Comparison of ENCODE assay signal across 18 cellular contexts in the genomic region with DNA sequence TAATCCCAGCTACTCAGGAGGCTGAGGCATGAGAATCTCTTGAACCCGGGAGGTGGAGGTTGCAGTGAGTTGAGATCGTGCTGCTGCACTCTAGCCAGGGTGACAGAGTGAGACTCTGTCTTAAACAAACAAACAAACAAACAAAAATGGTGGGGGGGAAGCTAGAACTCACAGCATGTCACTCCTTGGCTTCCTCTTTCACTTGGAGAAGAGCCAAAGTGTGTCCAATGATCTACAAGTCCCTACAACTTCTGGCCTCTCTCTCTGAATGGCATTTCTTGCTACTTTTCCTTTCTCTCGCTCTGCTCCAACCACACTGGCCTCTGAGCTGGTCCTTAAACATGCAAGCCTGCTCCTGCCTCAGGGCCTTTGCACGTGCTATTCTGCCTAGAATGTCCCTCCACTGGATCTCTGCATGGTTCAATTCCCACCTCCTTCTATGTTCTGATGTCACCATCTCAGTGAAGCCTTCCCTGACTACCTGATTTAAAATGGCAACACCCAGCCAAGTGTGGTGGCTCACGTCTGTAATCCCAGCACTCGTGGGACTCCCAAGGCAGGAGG. TPM values are rescaled to one million over a fixed set of nuclear protein-coding genes. Genes with fewer than 3 reads are reported as not detected.
DNase-seq lines count a peak whose midpoint lies in the region; ATAC-seq, FAIRE-seq and TF ChIP-seq lines count a peak whose summit lies in the region.
"Had no signal": no experiment of that assay in that cellular context is flagged by ENCODE, and none has a peak within 500 bp of the region (broad histone marks: within the 10 kb centered on the region; RNA-seq: fewer than 3 reads in every experiment).

No MANE protein-coding gene starts in this region.

- H4K20me1 ChIP-seq in GM12878 (ENCODE audit: control insufficient read depth, insufficient read depth), result no peaks in the 10 kb centered on the region

- H3K36me3 Mint-ChIP-seq in chondrocyte (ENCODE audit: low read depth), result no peaks in the 10 kb centered on the region

- H3K27ac Mint-ChIP-seq in chondrocyte (ENCODE audit: unreplicated experiment), result no peak overlapping the region

- H2AFZ ChIP-seq in GM12878 (ENCODE audit: control insufficient read depth, low read depth, low read length), result peak overlapping the region; percentile 47

- no peak for TF ChIP-seq RAD21 in GM12878 (IDR thresholded peaks at IDR 0.05; ENCODE audit: insufficient read depth, low read depth, low read length)

- WGBS in GM12878 (ENCODE audit: insufficient coverage, insufficient replicate concordance, low lambda C conversion rate, missing lambda C conversion rate), result 67% methylated on average over 6 of the region's 6 CpGs

- peaks cover 8% of the 10 kb centered on the region for H3K4me1 Mint-ChIP-seq in chondrocyte (ENCODE audit: low read depth)

- intact Hi-C loops in GM12878 (cut with micrococcal nuclease; ENCODE audit: unreplicated experiment), result no loop called here

- H3K79me2 ChIP-seq in GM12878 (ENCODE audit: control insufficient read depth, insufficient read depth, low read length), result no peaks in the 10 kb centered on the region

- peaks cover 0 to under 1% of the 10 kb centered on the region in 2 experiments; a peak in 2 of 4 replicates for H3K36me3 ChIP-seq in GM12878 (ENCODE audit: control insufficient read depth in 2 of 2, insufficient read depth in 2 of 2, low read length in 1 of 2)

- no peak overlapping the region for H3K9ac ChIP-seq in GM12878 (ENCODE audit: control insufficient read depth, insufficient read depth, low read length)

- H3K9me3 Mint-ChIP-seq in chondrocyte (ENCODE audit: low read depth), result no peaks in the 10 kb centered on the region

- in situ Hi-C loops in GM12878 (cut with MboI), result no loop called here

- no peak for TF ChIP-seq CTCF in GM12878 (IDR thresholded peaks at IDR 0.05 in 2 of 3, conservative IDR thresholded peaks at IDR 0.05 in 1 of 3; ENCODE audit: control insufficient read depth in 2 of 3, extremely low read depth in 1 of 3, insufficient read depth in 1 of 3, low read depth in 3 of 3, low read length in 3 of 3)
- no peak for TF ChIP-seq CTCF in chondrocyte (IDR thresholded peaks at IDR 0.05)

- TF ChIP-seq POLR2A in GM12878 (IDR thresholded peaks at IDR 0.05; ENCODE audit: low read depth, low read length), result no peak

- peaks cover 9% of the 10 kb centered on the region for H3K4me1 ChIP-seq in GM12878 (ENCODE audit: control insufficient read depth, insufficient read depth, low read length)

- no peaks in the 10 kb centered on the region for H3K9me3 ChIP-seq in GM12878 (replicated peaks; ENCODE audit: control insufficient read depth, insufficient read depth, low read length)

- RAD21 ChIA-PET in GM12878 (lab: Charles Lee; ENCODE audit: unreplicated experiment), result interaction anchor here (0.6 to 3.9 kb wide), 10 partner anchors 9 to 274 kb away, joined by 3 to 73 read pairs (median 8); a partner anchor contains a TSS

- CTCF ChIA-PET in GM12878 (lab: Yijun Ruan, JAX), result interaction anchor here (0.9 to 5.1 kb wide), 20 partner anchors 11 to 313 kb away, joined by 3 to 69 read pairs (median 6); a partner anchor contains a TSS

- SMC1A ChIA-PET in GM12878 (lab: Charles Lee; ENCODE audit: uncharacterized antibody, unreplicated experiment), result interaction anchor here (0.8 to 3.8 kb wide), 12 partner anchors 9 to 271 kb away, joined by 3 to 52 read pairs (median 6); a partner anchor contains a TSS

- no peak overlapping the region for H3K4me3 ChIP-seq in GM12878

- no peak for ATAC-seq in GM12878

- H3K27ac ChIP-seq in GM12878 (ENCODE audit: control insufficient read depth, insufficient read depth), result no peak overlapping the region
- H3K27ac ChIP-seq: 22Rv1, HL-60 had no signal

- no peak for FAIRE-seq in GM12878 (lab: Jason Lieb, UNC)
- FAIRE-seq: GM18507 had no signal

- no peaks in the 10 kb centered on the region for H3K27me3 ChIP-seq in GM12878 (replicated peaks in 1 of 2; ENCODE audit: control insufficient read depth in 2 of 2, insufficient read depth in 2 of 2, low read length in 1 of 2)

- peaks cover 4% of the 10 kb centered on the region for H3K27me3 Mint-ChIP-seq in chondrocyte (ENCODE audit: low read depth)

- H3K4me3 Mint-ChIP-seq in chondrocyte (ENCODE audit: unreplicated experiment), result no peak overlapping the region

- no peak for TF ChIP-seq EP300 in GM12878 (IDR thresholded peaks at IDR 0.05; ENCODE audit: borderline replicate concordance in 1 of 2, control insufficient read depth in 1 of 2, low read depth in 2 of 2, low read length in 2 of 2)

- H3K4me2 ChIP-seq in GM12878 (ENCODE audit: control insufficient read depth, insufficient read depth), result no peak overlapping the region

- no TSS peak for BruUV-seq in GM12878 (replicated peaks; lab: Mats Ljungman, UMichigan)

- DNase-seq in NOMO-1 treated with DMSO at 0.1 percent for 48 hours (lab: John Stamatoyannopoulos, UW; ENCODE audit: unreplicated experiment) (peak; percentile 38), NOMO-1 treated with dmso at 0.1 percent for 144 hours (lab: John Stamatoyannopoulos, UW; ENCODE audit: unreplicated experiment) (no peak), NAMALWA (ENCODE audit: low spot score) (peak; percentile 39), GM12878 (ENCODE audit: low read depth, low spot score) (no peak), pons (ENCODE audit: low spot score) (peak; percentile 22), chondrocyte (ENCODE audit: low spot score) (no peak), SW 1271 (lab: John Stamatoyannopoulos, UW) (no peak)
- no peak for DNase-seq in stimulated activated CD4-positive, alpha-beta T cell treated with anti-CD3 and anti-CD28 coated beads, Interleukin-2, amount 100 ng/mL, for 24 hours
- DNase-seq: DMS153, GOT3, KBM-7, NCI-H1417, NCI-H1930, NCI-H510A had no signal

- POLR2A ChIA-PET in GM12878 (lab: Charles Lee), result interaction anchor here (0.6 to 3.9 kb wide), 5 partner anchors 17 to 92 kb away, joined by 4 to 41 read pairs (median 13); a partner anchor contains a TSS

TF ChIP-seq in GM12878, 131 proteins besides CTCF, POLR2A, EP300 and RAD21:
- TF ChIP-seq, protein P1, sequence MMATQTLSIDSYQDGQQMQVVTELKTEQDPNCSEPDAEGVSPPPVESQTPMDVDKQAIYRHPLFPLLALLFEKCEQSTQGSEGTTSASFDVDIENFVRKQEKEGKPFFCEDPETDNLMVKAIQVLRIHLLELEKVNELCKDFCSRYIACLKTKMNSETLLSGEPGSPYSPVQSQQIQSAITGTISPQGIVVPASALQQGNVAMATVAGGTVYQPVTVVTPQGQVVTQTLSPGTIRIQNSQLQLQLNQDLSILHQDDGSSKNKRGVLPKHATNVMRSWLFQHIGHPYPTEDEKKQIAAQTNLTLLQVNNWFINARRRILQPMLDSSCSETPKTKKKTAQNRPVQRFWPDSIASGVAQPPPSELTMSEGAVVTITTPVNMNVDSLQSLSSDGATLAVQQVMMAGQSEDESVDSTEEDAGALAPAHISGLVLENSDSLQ (IDR thresholded peaks at IDR 0.05), result 0 out of 2 replicates have a peak, but pooled peaks have one; percentile 29
- no peak for TF ChIP-seq RCOR1 (conservative IDR thresholded peaks at IDR 0.05; ENCODE audit: low read depth, low read length)
- peak; percentile 59; the same call in 1 of the 2 replicates for TF ChIP-seq SPI1 (IDR thresholded peaks at IDR 0.05; ENCODE audit: borderline replicate concordance, insufficient read depth, low read depth, low read length)

RNA-seq across cellular contexts. Expression of a gene that starts 8.1 kb away (rescaled TPM):
- 0.27 TPM in 1 of 2 replicates, not detected in the other for total RNA-seq in GM12878 (2013; cell fraction: nucleolus; rRNA removed)
- total RNA-seq in GM12878 (2014; rRNA removed) (0.28 and 0.49 TPM in 2 replicates), GM12878 (2014; rRNA removed; fragmentation: Illumina TruSeq; extraction: Trizol) (0.18 and 0.37 TPM in 2 replicates), GM12878 (2021) (0.24 and 0.41 TPM in 2 replicates), chondrocyte (not detected in 3 replicates)
- 0.50 TPM for polyA plus RNA-seq in GM12878 (2011; ENCODE audit: low read depth)
- polyA plus RNA-seq in GM12878 (2011; rRNA removed) (0.05 and 0.09 TPM in 2 replicates), GM12878 (2014; fragmentation: Illumina TruSeq; extraction: Trizol) (0.13 and 0.35 TPM in 2 replicates), GM12878 (2014; fragmentation: Nextera tagmentation; extraction: Ambion mirVana) (under 1 TPM; 0.08 to 0.24 TPM), GM12878 (2014; rRNA removed) (0.33 and 0.42 TPM in 2 replicates), GM12878 (2016; fragmentation: Nextera tagmentation; extraction: Ambion mirVana) (under 1 TPM; 0.10 to 0.16 TPM)
- polyA plus RNA-seq in GM12878 (2011; cell fraction: cytosol; rRNA removed), result 0.03 TPM in 1 of 2 replicates, not detected in the other
- not detected in 2 replicates for polyA plus RNA-seq in GM12878 (2011; cell fraction: nucleus; rRNA removed)
- 0.09 and 0.35 TPM in 2 replicates for polyA plus RNA-seq in GM12878 (2012)
- not detected in 2 replicates for polyA minus RNA-seq in GM12878 (2011; rRNA and poly(A)+ RNA removed)
- not detected in 2 replicates for polyA minus RNA-seq in GM12878 (2011; cell fraction: cytosol; rRNA and poly(A)+ RNA removed)
- polyA minus RNA-seq in GM12878 (2011; cell fraction: nucleus; rRNA and poly(A)+ RNA removed), result not detected in 2 replicates
- total RNA-seq: M059J had no signal

Comparison
In these comparisons a context has a peak if more than half of its experiments do, and no peak if none do; other contexts are left out.
1. DNase-seq: peak in NOMO-1 treated with DMSO at 0.1 percent for 48 hours (single experiment), NAMALWA (single experiment) and pons (single experiment); none in NOMO-1 treated with dmso at 0.1 percent for 144 hours (single experiment), GM12878 (single experiment), chondrocyte (single experiment), SW 1271 (0 of 2) and stimulated activated CD4-positive, alpha-beta T cell treated with anti-CD3 and anti-CD28 coated beads, Interleukin-2, amount 100 ng/mL, for 24 hours (0 of 2).